ENCODE assay signal across 8 cellular contexts in genomic region chr16:69566437-69567030, GRCh38. TPM values are rescaled to one million over a fixed set of nuclear protein-coding genes. Genes with fewer than 3 reads are reported as not detected.
DNase-seq lines count a peak whose midpoint lies in the region; ATAC-seq and TF ChIP-seq lines count a peak whose summit lies in the region.

No MANE protein-coding gene starts in this region.

- H3K4me1 ChIP-seq in RWPE2 (ENCODE audit: insufficient read depth, poor library complexity, severe bottlenecking) (peaks cover 40% of the 10 kb centered on the region), iPS-20b (ENCODE audit: insufficient read depth, low read length) (peaks cover 32% of the 10 kb centered on the region)

- H3K27ac Mint-ChIP-seq in activated CD4-positive, alpha-beta T cell treated with anti-CD3 and anti-CD28 coated beads for 36 hours = peak overlapping the region; percentile 99

- ATAC-seq in activated CD4-positive, alpha-beta T cell treated with anti-CD3 and anti-CD28 coated beads for 36 hours = no peak
- ATAC-seq in HG02970 (IDR thresholded peaks at IDR 0.05; ENCODE audit: low FRiP score, unreplicated experiment) (peak; percentile 34), RWPE2 (ENCODE audit: low read depth) (peak; percentile 44)

- H3K27me3 ChIP-seq in RWPE2 (ENCODE audit: insufficient read depth, poor library complexity, severe bottlenecking) = no peaks in the 10 kb centered on the region
- H3K27me3 ChIP-seq in iPS-20b (ENCODE audit: insufficient read depth, low read length) = no peaks in the 10 kb centered on the region

- H3K9me3 ChIP-seq in RWPE2 (ENCODE audit: severe bottlenecking) (no peaks in the 10 kb centered on the region), iPS-20b (ENCODE audit: insufficient read depth, low read depth, low read length) (no peaks in the 10 kb centered on the region)

- H3K4me3 ChIP-seq in RWPE2 (ENCODE audit: severe bottlenecking) = peak overlapping the region; percentile 81
- H3K4me3 ChIP-seq in iPS-20b (ENCODE audit: low read length) = peak overlapping the region; percentile 91
- H3K4me3 ChIP-seq in skeletal muscle cell (ENCODE audit: low read depth, low read length) = peak overlapping the region; percentile 82

- H3K9me3 Mint-ChIP-seq in activated CD4-positive, alpha-beta T cell treated with anti-CD3 and anti-CD28 coated beads for 36 hours (ENCODE audit: low read depth) = no peaks in the 10 kb centered on the region

- H3K4me1 Mint-ChIP-seq in activated CD4-positive, alpha-beta T cell treated with anti-CD3 and anti-CD28 coated beads for 36 hours = peaks cover 53% of the 10 kb centered on the region

- H3K27ac ChIP-seq in RWPE2 (ENCODE audit: poor library complexity, severe bottlenecking) (peak overlapping the region; percentile 92), iPS-20b (ENCODE audit: low read length) (peak overlapping the region; percentile 34)

- DNase-seq in activated CD4-positive, alpha-beta T cell treated with anti-CD3 and anti-CD28 coated beads for 36 hours = peak; percentile 51
- no peak for DNase-seq in activated CD4-positive, alpha-beta T cell treated with anti-CD3 and anti-CD28 coated beads for 1 hour
- DNase-seq in RWPE2 (ENCODE audit: low spot score) (peak; percentile 73), T47D (ENCODE audit: low read depth in 1 of 2, low spot score in 1 of 2) (peak; percentile 23 to 48), skeletal muscle cell (ENCODE audit: low read depth) (peak; percentile 18), NCI-H1694 (lab: John Stamatoyannopoulos, UW) (no peak)

- peak overlapping the region; percentile 87 for H3K9ac ChIP-seq in iPS-20b (ENCODE audit: low read depth, low read length)

- CTCF ChIA-PET in activated CD4-positive, alpha-beta T cell treated with anti-CD3 and anti-CD28 coated beads for 36 hours (lab: Charles Lee) = interaction anchor here (0.7 to 3.0 kb wide), 4 partner anchors 48 to 188 kb away, joined by 3 to 12 read pairs (median 3); partner anchors contain the start of gene NOB1

- peak overlapping the region; percentile 99 for H3K4me3 Mint-ChIP-seq in activated CD4-positive, alpha-beta T cell treated with anti-CD3 and anti-CD28 coated beads for 36 hours

- in situ Hi-C loops in T47D (cut with HindIII; ENCODE audit: low pct_unique_long_range_greater_than_20kb, low sequenced_read_pairs) = no loop called here

- TF ChIP-seq CTCF in RWPE2 (IDR thresholded peaks at IDR 0.05; ENCODE audit: poor library complexity, severe bottlenecking) = no peak

- H3K27me3 Mint-ChIP-seq in activated CD4-positive, alpha-beta T cell treated with anti-CD3 and anti-CD28 coated beads for 36 hours = no peaks in the 10 kb centered on the region

- POLR2A ChIA-PET in activated CD4-positive, alpha-beta T cell treated with anti-CD3 and anti-CD28 coated beads for 36 hours (lab: Charles Lee) = interaction anchor here (0.6 to 0.7 kb wide), 2 partner anchors 11 to 809 kb away, joined by 3 read pairs; no protein-coding TSS in a partner anchor

- peaks cover 28% of the 10 kb centered on the region for H3K36me3 Mint-ChIP-seq in activated CD4-positive, alpha-beta T cell treated with anti-CD3 and anti-CD28 coated beads for 36 hours (ENCODE audit: low read depth)

- intact Hi-C loops in activated CD4-positive, alpha-beta T cell treated with anti-CD3 and anti-CD28 coated beads for 36 hours (cut with DNase I, micrococcal nuclease) = loop anchor here (1.0 to 10.0 kb wide), 8 partner anchors 41 to 1482 kb away; partner anchors contain the start of genes CHTF8 (in 1 of the 2), COG8 (in 1 of the 2), CYB5B (in 1 of the 2) and NFATC3 (in 1 of the 2)

- H3K36me3 ChIP-seq in RWPE2 (ENCODE audit: low read depth) (peaks cover 31% of the 10 kb centered on the region), iPS-20b (ENCODE audit: insufficient read depth, low read depth, low read length) (no peaks in the 10 kb centered on the region)

RNA-seq across cellular contexts. Expression of gene NFAT5, which starts 0.8 kb away (rescaled TPM):
- 10 to 100 TPM; 29.6 to 37.9 TPM for total RNA-seq in activated CD4-positive, alpha-beta T cell treated with anti-CD3 and anti-CD28 coated beads for 36 hours

Comparison
In these comparisons a context has a peak if more than half of its experiments do, and no peak if none do; other contexts are left out.
1. DNase-seq: peak in activated CD4-positive, alpha-beta T cell treated with anti-CD3 and anti-CD28 coated beads for 36 hours (single experiment), RWPE2 (single experiment), T47D (2 of 2) and skeletal muscle cell (single experiment); none in activated CD4-positive, alpha-beta T cell treated with anti-CD3 and anti-CD28 coated beads for 1 hour (single experiment) and NCI-H1694 (single experiment).
2. Peak in every context shown above with its lines, with median percentiles within 50 percentile points of each other: H3K4me3 ChIP-seq.